Comparison of ENCODE assay signal across 19 cellular contexts in the genomic region with DNA sequence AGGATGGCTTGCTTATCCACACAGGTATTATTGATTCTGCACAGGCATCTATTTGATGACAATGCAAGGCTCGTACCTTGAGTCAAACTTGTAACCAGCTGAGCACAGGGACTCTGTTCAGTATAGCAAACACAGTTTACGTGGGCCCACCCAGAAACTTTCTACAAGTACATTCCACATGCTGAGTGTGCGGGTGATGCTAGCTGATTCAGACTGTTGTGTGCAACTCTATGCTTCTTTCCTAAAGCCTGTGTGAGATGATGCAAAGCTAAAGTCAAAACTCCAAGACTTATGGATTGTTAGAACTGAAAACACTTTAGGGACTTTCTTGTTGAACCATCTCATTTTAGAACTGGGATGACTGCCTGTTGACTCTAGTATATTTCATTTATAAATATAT.
"Had no signal": no experiment of that assay in that cellular context is flagged by ENCODE, and none has a peak within 500 bp of the region (broad histone marks: within the 10 kb centered on the region; RNA-seq: fewer than 3 reads in every experiment).

No MANE protein-coding gene starts in this region.

- H3K27ac ChIP-seq: adrenal gland, epithelial cell of prostate, left ventricle myocardium inferior, neural progenitor cell, right atrium auricular region, transverse colon had no signal

- H3K27me3 Mint-ChIP-seq: activated CD4-positive, alpha-beta T cell treated with anti-CD3 and anti-CD28 coated beads, Interleukin-2, amount 10 ng/mL, durations not matched to agents 7 days and 5 days; activated naive CD4-positive, alpha-beta T cell treated with anti-CD3 and anti-CD28 coated beads, Interleukin-2, amount 50 U/mL, for 24 hours; naive B cell; stimulated activated naive CD8-positive, alpha-beta T cell treated with anti-CD3 and anti-CD28 coated beads, Interleukin-15, Interleukin-2, amounts not matched to agents 100 ng/mL and 50 ng/mL, for 24 hours had no signal

- H3K27me3 ChIP-seq: adrenal gland, neural progenitor cell, right atrium auricular region, transverse colon had no signal

- H3K36me3 Mint-ChIP-seq: memory B cell, naive B cell, neural progenitor cell had no signal

- H3K27ac Mint-ChIP-seq: activated CD4-positive, alpha-beta T cell treated with anti-CD3 and anti-CD28 coated beads, Interleukin-2, amount 10 ng/mL, durations not matched to agents 7 days and 5 days; activated naive CD4-positive, alpha-beta T cell treated with anti-CD3 and anti-CD28 coated beads, Interleukin-2, amount 50 U/mL, for 24 hours; memory B cell; neural progenitor cell; stimulated activated naive CD8-positive, alpha-beta T cell treated with anti-CD3 and anti-CD28 coated beads, Interleukin-15, Interleukin-2, amounts not matched to agents 100 ng/mL and 50 ng/mL, for 24 hours had no signal

- H3K36me3 ChIP-seq: adrenal gland, left ventricle myocardium inferior, neural progenitor cell, prostate gland, right atrium auricular region, transverse colon had no signal

- H3K4me3 ChIP-seq: adrenal gland, left ventricle myocardium inferior, mucosa of descending colon, neural progenitor cell, prostate gland, right atrium auricular region, transverse colon had no signal

- H3K9me3 Mint-ChIP-seq: activated naive CD4-positive, alpha-beta T cell treated with anti-CD3 and anti-CD28 coated beads, Interleukin-2, amount 50 U/mL, for 24 hours; memory B cell; naive B cell; neural progenitor cell; stimulated activated naive CD8-positive, alpha-beta T cell treated with anti-CD3 and anti-CD28 coated beads, Interleukin-15, Interleukin-2, amounts not matched to agents 100 ng/mL and 50 ng/mL, for 24 hours had no signal

- H2AFZ ChIP-seq: neural progenitor cell had no signal

- H3K9me3 ChIP-seq: adrenal gland, left ventricle myocardium inferior, mucosa of descending colon, prostate gland, right atrium auricular region, transverse colon had no signal

- H3K4me2 ChIP-seq: neural progenitor cell had no signal

- H3K4me1 Mint-ChIP-seq: neural progenitor cell had no signal

- DNase-seq: activated CD4-positive, alpha-beta T cell treated with anti-CD3 and anti-CD28 coated beads, Interleukin-2, amount 10 ng/mL, durations not matched to agents 7 days and 5 days; activated CD8-positive, alpha-beta memory T cell treated with anti-CD3 and anti-CD28 coated beads, Interleukin-2, amount 50 U/mL, for 4 hours; activated effector memory CD4-positive, alpha-beta T cell treated with anti-CD3 and anti-CD28 coated beads, Interleukin-2, amount 50 U/mL, for 16 hours; activated T-cell treated with anti-CD3 and anti-CD28 coated beads, Interleukin-2, amount 50 U/mL, for 48 hours; adrenal gland; glutamatergic neuron; hippocampal formation; left ventricle myocardium inferior; mucosa of descending colon; naive B cell; T1000; transverse colon had no signal

- H3K4me1 ChIP-seq: adrenal gland, neural progenitor cell, prostate gland, transverse colon had no signal

- H3K4me3 Mint-ChIP-seq: activated CD4-positive, alpha-beta T cell treated with anti-CD3 and anti-CD28 coated beads, Interleukin-2, amount 10 ng/mL, durations not matched to agents 7 days and 5 days; activated naive CD4-positive, alpha-beta T cell treated with anti-CD3 and anti-CD28 coated beads, Interleukin-2, amount 50 U/mL, for 24 hours; memory B cell; naive B cell; neural progenitor cell; stimulated activated naive CD8-positive, alpha-beta T cell treated with anti-CD3 and anti-CD28 coated beads, Interleukin-15, Interleukin-2, amounts not matched to agents 100 ng/mL and 50 ng/mL, for 24 hours had no signal
